27 cellular contexts compared by ENCODE assay signal in the genomic region with DNA sequence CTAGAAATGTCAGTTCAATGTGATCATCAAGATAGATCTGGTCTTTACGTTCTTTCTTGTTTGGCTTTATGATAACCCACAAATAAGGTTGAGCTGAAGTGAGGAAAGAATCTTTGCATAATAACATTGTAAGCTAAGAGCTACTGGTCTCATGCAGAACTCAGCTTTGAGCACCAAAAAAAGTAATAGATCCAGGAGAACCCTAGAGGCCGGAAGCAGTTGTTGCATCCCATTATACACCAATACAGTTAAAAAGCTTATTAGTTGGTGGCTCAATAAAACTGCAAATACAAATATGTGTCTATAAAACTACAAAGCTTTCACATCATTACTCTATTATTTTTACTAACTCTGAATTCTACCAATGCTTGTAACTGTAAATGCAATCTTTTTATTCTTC.
DNase-seq lines count a peak whose midpoint lies in the region; ATAC-seq and TF ChIP-seq lines count a peak whose summit lies in the region.
"Had no signal": no experiment of that assay in that cellular context is flagged by ENCODE, and none has a peak within 500 bp of the region (broad histone marks: within the 10 kb centered on the region; RNA-seq: fewer than 3 reads in every experiment).

No MANE protein-coding gene starts in this region.

- TF ChIP-seq CTCF in HFF-Myc (IDR thresholded peaks at IDR 0.05; ENCODE audit: low read depth, low read length, missing control alignments) (peak; percentile 4), choroid plexus epithelial cell (conservative IDR thresholded peaks at IDR 0.05; ENCODE audit: low read depth, low read length) (peak; percentile 48), mesothelial cell of epicardium (IDR thresholded peaks at IDR 0.05; ENCODE audit: unreplicated experiment) (peak; percentile 19)

- no peaks in the 10 kb centered on the region for H3K36me3 Mint-ChIP-seq in mesothelial cell of epicardium
- H3K36me3 Mint-ChIP-seq: activated CD8-positive, alpha-beta memory T cell treated with anti-CD3 and anti-CD28 coated beads, Interleukin-2, amount 10 ng/mL, durations not matched to agents 7 days and 5 days; activated naive CD8-positive, alpha-beta T cell treated with anti-CD3 and anti-CD28 coated beads, Interleukin-2, amount 10 ng/mL, durations not matched to agents 7 days and 5 days; CD4-positive, alpha-beta memory T cell; naive thymus-derived CD4-positive, alpha-beta T cell; stimulated activated naive B cell treated with anti-CD40 and anti-IgM and Interleukin-4, amounts not matched to agents 10 μg/mL and 1 μg/mL and 100 μg/mL, for 72 hours had no signal

- H3K4me1 Mint-ChIP-seq in mesothelial cell of epicardium, result no peaks in the 10 kb centered on the region
- H3K4me1 Mint-ChIP-seq: activated CD8-positive, alpha-beta memory T cell treated with anti-CD3 and anti-CD28 coated beads, Interleukin-2, amount 10 ng/mL, durations not matched to agents 7 days and 5 days; activated naive CD8-positive, alpha-beta T cell treated with anti-CD3 and anti-CD28 coated beads, Interleukin-2, amount 10 ng/mL, durations not matched to agents 7 days and 5 days; activated T-helper 17 cell treated with anti-CD3 and anti-CD28 coated beads, Interleukin-2, amount 50 U/mL, for 72 hours; CD4-positive, alpha-beta memory T cell; stimulated activated naive B cell treated with anti-CD40 and anti-IgM and Interleukin-4, amounts not matched to agents 10 μg/mL and 1 μg/mL and 100 μg/mL, for 72 hours had no signal

- peak overlapping the region; percentile 14; the same call in 1 of the 2 replicates for H3K9ac ChIP-seq in ES-I3 (ENCODE audit: low read depth, low read length)

- H3K27me3 Mint-ChIP-seq in mesothelial cell of epicardium (ENCODE audit: low read depth), result no peaks in the 10 kb centered on the region
- H3K27me3 Mint-ChIP-seq: activated CD8-positive, alpha-beta memory T cell treated with anti-CD3 and anti-CD28 coated beads, Interleukin-2, amount 10 ng/mL, durations not matched to agents 7 days and 5 days; activated naive CD8-positive, alpha-beta T cell treated with anti-CD3 and anti-CD28 coated beads, Interleukin-2, amount 10 ng/mL, durations not matched to agents 7 days and 5 days; CD4-positive, alpha-beta memory T cell; stimulated activated naive B cell treated with anti-CD40 and anti-IgM and Interleukin-4, amounts not matched to agents 10 μg/mL and 1 μg/mL and 100 μg/mL, for 72 hours had no signal

- H3K27ac Mint-ChIP-seq in mesothelial cell of epicardium, result no peak overlapping the region
- H3K27ac Mint-ChIP-seq: activated CD8-positive, alpha-beta memory T cell treated with anti-CD3 and anti-CD28 coated beads, Interleukin-2, amount 10 ng/mL, durations not matched to agents 7 days and 5 days; activated naive CD8-positive, alpha-beta T cell treated with anti-CD3 and anti-CD28 coated beads, Interleukin-2, amount 10 ng/mL, durations not matched to agents 7 days and 5 days; activated T-helper 17 cell treated with anti-CD3 and anti-CD28 coated beads, Interleukin-2, amount 50 U/mL, for 72 hours; CD4-positive, alpha-beta memory T cell; naive thymus-derived CD4-positive, alpha-beta T cell; stimulated activated naive B cell treated with anti-CD40 and anti-IgM and Interleukin-4, amounts not matched to agents 10 μg/mL and 1 μg/mL and 100 μg/mL, for 72 hours had no signal

- peaks cover 40% of the 10 kb centered on the region for H3K4me1 ChIP-seq in ES-I3 (ENCODE audit: insufficient read depth, low read length)
- H3K4me1 ChIP-seq: body of pancreas had no signal

- H3K4me3 ChIP-seq in HFF-Myc (replicated peaks; ENCODE audit: low read depth, low read length) (no peak overlapping the region), choroid plexus epithelial cell (ENCODE audit: low read depth, low read length) (no peak overlapping the region)
- H3K4me3 ChIP-seq: body of pancreas, thoracic aorta had no signal

- H3K4me3 Mint-ChIP-seq in mesothelial cell of epicardium, result no peak overlapping the region
- H3K4me3 Mint-ChIP-seq: activated CD8-positive, alpha-beta memory T cell treated with anti-CD3 and anti-CD28 coated beads, Interleukin-2, amount 10 ng/mL, durations not matched to agents 7 days and 5 days; activated naive CD8-positive, alpha-beta T cell treated with anti-CD3 and anti-CD28 coated beads, Interleukin-2, amount 10 ng/mL, durations not matched to agents 7 days and 5 days; activated T-helper 17 cell treated with anti-CD3 and anti-CD28 coated beads, Interleukin-2, amount 50 U/mL, for 72 hours; CD4-positive, alpha-beta memory T cell; naive thymus-derived CD4-positive, alpha-beta T cell; stimulated activated naive B cell treated with anti-CD40 and anti-IgM and Interleukin-4, amounts not matched to agents 10 μg/mL and 1 μg/mL and 100 μg/mL, for 72 hours had no signal

- no peaks in the 10 kb centered on the region for H3K9me3 ChIP-seq in ES-I3 (ENCODE audit: control insufficient read depth, insufficient read depth, low read length)
- H3K9me3 ChIP-seq: body of pancreas, thoracic aorta had no signal

- ATAC-seq in GM19452 (IDR thresholded peaks at IDR 0.05; ENCODE audit: unreplicated experiment) (no peak), HG03135 (IDR thresholded peaks at IDR 0.05; ENCODE audit: unreplicated experiment) (no peak)
- ATAC-seq: activated CD8-positive, alpha-beta memory T cell treated with anti-CD3 and anti-CD28 coated beads, Interleukin-2, amount 10 ng/mL, durations not matched to agents 7 days and 5 days; activated T-helper 17 cell treated with anti-CD3 and anti-CD28 coated beads, Interleukin-2, amount 50 U/mL, for 72 hours; body of pancreas; naive thymus-derived CD4-positive, alpha-beta T cell; stimulated activated naive B cell treated with anti-CD40 and anti-IgM and Interleukin-4, amounts not matched to agents 10 μg/mL and 1 μg/mL and 100 μg/mL, for 72 hours had no signal

- H3K36me3 ChIP-seq in ES-I3 (ENCODE audit: insufficient read depth, low read length), result no peaks in the 10 kb centered on the region
- H3K36me3 ChIP-seq: thoracic aorta had no signal

- no peak for DNase-seq in HFF-Myc (ENCODE audit: extremely low read depth, low read depth)
- DNase-seq in choroid plexus epithelial cell (ENCODE audit: low read depth), result peak; percentile 33
- DNase-seq in mesothelial cell of epicardium (ENCODE audit: low spot score in 2 of 2, unreplicated experiment in 2 of 2), result no peak
- DNase-seq in CD1c-positive myeloid dendritic cell (ENCODE audit: extremely low spot score), result no peak
- DNase-seq: activated CD4-positive, alpha-beta T cell treated with anti-CD3 and anti-CD28 coated beads for 4 hours; activated CD8-positive, alpha-beta memory T cell treated with anti-CD3 and anti-CD28 coated beads, Interleukin-2, amount 10 ng/mL, durations not matched to agents 7 days and 5 days; activated naive CD8-positive, alpha-beta T cell treated with anti-CD3 and anti-CD28 coated beads, Interleukin-2, amount 10 ng/mL, durations not matched to agents 7 days and 5 days; body of pancreas; CD4-positive, alpha-beta memory T cell; HCEC 1CT; hypothalamus; IMR-90; kidney glomerular epithelial cell; mesenchymal stem cell; naive thymus-derived CD4-positive, alpha-beta T cell; NCI-H1417 treated with DMSO at 0.1 percent for 48 hours; NCI-H2171 treated with DMSO at 0.1 percent for 48 hours; NCI-H774; OCI-M1; SHP77; stimulated activated CD4-positive, alpha-beta T cell treated with anti-CD3 and anti-CD28 coated beads, Interleukin-1b, Interleukin-23, amount 100 ng/mL, for 48 hours; stimulated activated naive B cell treated with anti-CD40 and anti-IgM and Interleukin-4, amounts not matched to agents 10 μg/mL and 1 μg/mL and 100 μg/mL, for 72 hours had no signal

- H3K9me3 Mint-ChIP-seq in mesothelial cell of epicardium, result no peaks in the 10 kb centered on the region
- H3K9me3 Mint-ChIP-seq: activated naive CD8-positive, alpha-beta T cell treated with anti-CD3 and anti-CD28 coated beads, Interleukin-2, amount 10 ng/mL, durations not matched to agents 7 days and 5 days; activated T-helper 17 cell treated with anti-CD3 and anti-CD28 coated beads, Interleukin-2, amount 50 U/mL, for 72 hours had no signal
